ENCODE assay signal across 1 cellular context in genomic region chr3:171347017-171347979, GRCh38.
A peak's percentile ranks its signal among the peaks of the same experiment; 100 is the strongest.
TF ChIP-seq lines count a peak whose summit lies in the region.

No MANE protein-coding gene starts in this region.

TF ChIP-seq in GM12878, 131 proteins besides CTCF, POLR2A, EP300 and RAD21 (continued from another document):
- TF ChIP-seq SMC3 (IDR thresholded peaks at IDR 0.05; ENCODE audit: borderline replicate concordance, low read length) (peak; percentile 5; the same call in 1 of the 2 replicates), YY1 (IDR thresholded peaks at IDR 0.05; ENCODE audit: low read depth, low read length) (no peak; the same call in 1 of the 2 replicates), ATF7 (IDR thresholded peaks at IDR 0.05; ENCODE audit: low read depth) (peak; percentile 67), TCF7 (IDR thresholded peaks at IDR 0.05; ENCODE audit: borderline replicate concordance) (no peak; the same call in 1 of the 2 replicates), E2F4 (IDR thresholded peaks at IDR 0.05; ENCODE audit: low read depth, low read length) (no peak), NR2C1 (IDR thresholded peaks at IDR 0.05) (no peak), RELA (IDR thresholded peaks at IDR 0.05; ENCODE audit: borderline replicate concordance, partially characterized antibody) (no peak), BHLHE40 (IDR thresholded peaks at IDR 0.05; ENCODE audit: borderline replicate concordance in 1 of 2, low read depth in 2 of 2, low read length in 1 of 2) (peak in 1 of 2 experiments; percentile 11; a peak in 1 of 4 replicates), MYC (IDR thresholded peaks at IDR 0.05; ENCODE audit: insufficient read depth, insufficient read length, insufficient replicate concordance, low read length, severe bottlenecking) (no peak), CHD1 (IDR thresholded peaks at IDR 0.05; ENCODE audit: low read depth, low read length) (no peak), REST (IDR thresholded peaks at IDR 0.05; ENCODE audit: low read depth, low read length) (no peak), ZNF24 (IDR thresholded peaks at IDR 0.05) (no peak; the same call in none of the 2 replicates), CREB1 (IDR thresholded peaks at IDR 0.05; ENCODE audit: low read depth) (peak; percentile 52; the same call in 1 of the 2 replicates), NFXL1 (IDR thresholded peaks at IDR 0.05; ENCODE audit: borderline replicate concordance) (no peak), ZZZ3 (IDR thresholded peaks at IDR 0.05; ENCODE audit: control insufficient read depth, insufficient read length, low read depth) (no peak), MXI1 (IDR thresholded peaks at IDR 0.05; ENCODE audit: low read depth, low read length) (no peak), BACH1 (IDR thresholded peaks at IDR 0.05; ENCODE audit: borderline replicate concordance) (no peak; the same call in 1 of the 2 replicates), SMAD1 (IDR thresholded peaks at IDR 0.05; ENCODE audit: low read depth, partially characterized antibody) (no peak), SREBF1 (IDR thresholded peaks at IDR 0.05; ENCODE audit: low read length) (no peak), EGR1 (IDR thresholded peaks at IDR 0.05; ENCODE audit: borderline replicate concordance in 1 of 2, low read depth in 2 of 2, low read length in 2 of 2) (no peak), RCOR1 (conservative IDR thresholded peaks at IDR 0.05; ENCODE audit: low read depth, low read length) (no peak), IRF4 (IDR thresholded peaks at IDR 0.05; ENCODE audit: low read depth, low read length) (0 out of 2 replicates have a peak, but pooled peaks have one; percentile 9), ESRRA (IDR thresholded peaks at IDR 0.05; ENCODE audit: low read length) (no peak), YBX1 (IDR thresholded peaks at IDR 0.05) (0 out of 2 replicates have a peak, but pooled peaks have one; percentile 24), NR2F1 (conservative IDR thresholded peaks at IDR 0.05) (peak; percentile 28; the same call in 1 of the 2 replicates), GABPA (IDR thresholded peaks at IDR 0.05; ENCODE audit: low read depth) (0 out of 2 replicates have a peak, but pooled peaks have one; percentile 40), CHD2 (IDR thresholded peaks at IDR 0.05; ENCODE audit: borderline replicate concordance, low read depth, low read length) (no peak), ZNF274 (IDR thresholded peaks at IDR 0.05; ENCODE audit: insufficient read depth, insufficient read length) (no peak), CBX5 (IDR thresholded peaks at IDR 0.05; ENCODE audit: low read depth) (no peak), HDAC2 (IDR thresholded peaks at IDR 0.05) (no peak), SUPT20H (IDR thresholded peaks at IDR 0.05; ENCODE audit: borderline replicate concordance, control insufficient read depth, low read depth, low read length) (no peak), RFX5 (IDR thresholded peaks at IDR 0.05; ENCODE audit: low read depth, low read length) (no peak), SIN3A (IDR thresholded peaks at IDR 0.05; ENCODE audit: low read depth, low read length) (no peak), TARDBP (IDR thresholded peaks at IDR 0.05; ENCODE audit: borderline replicate concordance) (no peak), PAX5 (IDR thresholded peaks at IDR 0.05; ENCODE audit: borderline replicate concordance, low read depth, low read length) (0 out of 2 replicates have a peak, but pooled peaks have one; percentile 21), TCF3 (IDR thresholded peaks at IDR 0.05; ENCODE audit: borderline replicate concordance, insufficient read depth, low read depth, low read length) (no peak), CHD4 (IDR thresholded peaks at IDR 0.05) (no peak), HDAC6 (IDR thresholded peaks at IDR 0.05; ENCODE audit: unreplicated experiment) (no peak), EZH2 (IDR thresholded peaks at IDR 0.05; ENCODE audit: borderline replicate concordance, control insufficient read depth, low read depth, low read length) (no peak), HDGF (IDR thresholded peaks at IDR 0.05) (peak; percentile 30; the same call in 1 of the 2 replicates), SMARCA5 (IDR thresholded peaks at IDR 0.05) (peak; percentile 13; the same call in 1 of the 2 replicates), KDM1A (IDR thresholded peaks at IDR 0.05; ENCODE audit: borderline replicate concordance) (no peak), JUND (IDR thresholded peaks at IDR 0.05; ENCODE audit: low read depth, low read length) (0 out of 2 replicates have a peak, but pooled peaks have one; percentile 21), BCLAF1 (IDR thresholded peaks at IDR 0.05) (no peak), CREM (IDR thresholded peaks at IDR 0.05; ENCODE audit: low read depth) (peak; percentile 80; the same call in 1 of the 2 replicates), SP1 (IDR thresholded peaks at IDR 0.05; ENCODE audit: low read depth, low read length) (no peak)
- TF ChIP-seq, protein P1, sequence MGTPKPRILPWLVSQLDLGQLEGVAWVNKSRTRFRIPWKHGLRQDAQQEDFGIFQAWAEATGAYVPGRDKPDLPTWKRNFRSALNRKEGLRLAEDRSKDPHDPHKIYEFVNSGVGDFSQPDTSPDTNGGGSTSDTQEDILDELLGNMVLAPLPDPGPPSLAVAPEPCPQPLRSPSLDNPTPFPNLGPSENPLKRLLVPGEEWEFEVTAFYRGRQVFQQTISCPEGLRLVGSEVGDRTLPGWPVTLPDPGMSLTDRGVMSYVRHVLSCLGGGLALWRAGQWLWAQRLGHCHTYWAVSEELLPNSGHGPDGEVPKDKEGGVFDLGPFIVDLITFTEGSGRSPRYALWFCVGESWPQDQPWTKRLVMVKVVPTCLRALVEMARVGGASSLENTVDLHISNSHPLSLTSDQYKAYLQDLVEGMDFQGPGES (IDR thresholded peaks at IDR 0.05): no peak
- TF ChIP-seq, protein P2, sequence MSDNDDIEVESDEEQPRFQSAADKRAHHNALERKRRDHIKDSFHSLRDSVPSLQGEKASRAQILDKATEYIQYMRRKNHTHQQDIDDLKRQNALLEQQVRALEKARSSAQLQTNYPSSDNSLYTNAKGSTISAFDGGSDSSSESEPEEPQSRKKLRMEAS (IDR thresholded peaks at IDR 0.05; ENCODE audit: low read depth, low read length): no peak
- TF ChIP-seq, protein P3, sequence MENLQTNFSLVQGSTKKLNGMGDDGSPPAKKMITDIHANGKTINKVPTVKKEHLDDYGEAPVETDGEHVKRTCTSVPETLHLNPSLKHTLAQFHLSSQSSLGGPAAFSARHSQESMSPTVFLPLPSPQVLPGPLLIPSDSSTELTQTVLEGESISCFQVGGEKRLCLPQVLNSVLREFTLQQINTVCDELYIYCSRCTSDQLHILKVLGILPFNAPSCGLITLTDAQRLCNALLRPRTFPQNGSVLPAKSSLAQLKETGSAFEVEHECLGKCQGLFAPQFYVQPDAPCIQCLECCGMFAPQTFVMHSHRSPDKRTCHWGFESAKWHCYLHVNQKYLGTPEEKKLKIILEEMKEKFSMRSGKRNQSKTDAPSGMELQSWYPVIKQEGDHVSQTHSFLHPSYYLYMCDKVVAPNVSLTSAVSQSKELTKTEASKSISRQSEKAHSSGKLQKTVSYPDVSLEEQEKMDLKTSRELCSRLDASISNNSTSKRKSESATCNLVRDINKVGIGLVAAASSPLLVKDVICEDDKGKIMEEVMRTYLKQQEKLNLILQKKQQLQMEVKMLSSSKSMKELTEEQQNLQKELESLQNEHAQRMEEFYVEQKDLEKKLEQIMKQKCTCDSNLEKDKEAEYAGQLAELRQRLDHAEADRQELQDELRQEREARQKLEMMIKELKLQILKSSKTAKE (IDR thresholded peaks at IDR 0.05; ENCODE audit: low read depth, poor library complexity, severe bottlenecking): no peak
- TF ChIP-seq, protein P4, sequence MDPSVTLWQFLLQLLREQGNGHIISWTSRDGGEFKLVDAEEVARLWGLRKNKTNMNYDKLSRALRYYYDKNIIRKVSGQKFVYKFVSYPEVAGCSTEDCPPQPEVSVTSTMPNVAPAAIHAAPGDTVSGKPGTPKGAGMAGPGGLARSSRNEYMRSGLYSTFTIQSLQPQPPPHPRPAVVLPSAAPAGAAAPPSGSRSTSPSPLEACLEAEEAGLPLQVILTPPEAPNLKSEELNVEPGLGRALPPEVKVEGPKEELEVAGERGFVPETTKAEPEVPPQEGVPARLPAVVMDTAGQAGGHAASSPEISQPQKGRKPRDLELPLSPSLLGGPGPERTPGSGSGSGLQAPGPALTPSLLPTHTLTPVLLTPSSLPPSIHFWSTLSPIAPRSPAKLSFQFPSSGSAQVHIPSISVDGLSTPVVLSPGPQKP (IDR thresholded peaks at IDR 0.05; ENCODE audit: low read depth, low read length): no peak
- TF ChIP-seq, protein P5, sequence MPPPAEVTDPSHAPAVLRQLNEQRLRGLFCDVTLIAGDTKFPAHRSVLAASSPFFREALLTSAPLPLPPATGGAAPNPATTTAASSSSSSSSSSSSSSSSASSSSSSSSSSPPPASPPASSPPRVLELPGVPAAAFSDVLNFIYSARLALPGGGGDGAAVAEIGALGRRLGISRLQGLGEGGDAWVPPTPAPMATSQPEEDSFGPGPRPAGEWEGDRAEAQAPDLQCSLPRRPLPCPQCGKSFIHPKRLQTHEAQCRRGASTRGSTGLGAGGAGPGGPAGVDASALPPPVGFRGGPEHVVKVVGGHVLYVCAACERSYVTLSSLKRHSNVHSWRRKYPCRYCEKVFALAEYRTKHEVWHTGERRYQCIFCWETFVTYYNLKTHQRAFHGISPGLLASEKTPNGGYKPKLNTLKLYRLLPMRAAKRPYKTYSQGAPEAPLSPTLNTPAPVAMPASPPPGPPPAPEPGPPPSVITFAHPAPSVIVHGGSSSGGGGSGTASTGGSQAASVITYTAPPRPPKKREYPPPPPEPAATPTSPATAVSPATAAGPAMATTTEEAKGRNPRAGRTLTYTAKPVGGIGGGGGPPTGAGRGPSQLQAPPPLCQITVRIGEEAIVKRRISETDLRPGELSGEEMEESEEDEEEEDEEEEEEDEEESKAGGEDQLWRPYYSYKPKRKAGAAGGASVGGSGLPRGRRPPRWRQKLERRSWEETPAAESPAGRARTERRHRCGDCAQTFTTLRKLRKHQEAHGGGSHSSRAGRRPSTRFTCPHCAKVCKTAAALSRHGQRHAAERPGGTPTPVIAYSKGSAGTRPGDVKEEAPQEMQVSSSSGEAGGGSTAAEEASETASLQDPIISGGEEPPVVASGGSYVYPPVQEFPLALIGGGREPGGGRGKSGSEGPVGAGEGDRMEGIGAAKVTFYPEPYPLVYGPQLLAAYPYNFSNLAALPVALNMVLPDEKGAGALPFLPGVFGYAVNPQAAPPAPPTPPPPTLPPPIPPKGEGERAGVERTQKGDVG (CRISPR knock-in tag; IDR thresholded peaks at IDR 0.05): no peak
